ENCODE assay signal across 8 cellular contexts in the genomic region with DNA sequence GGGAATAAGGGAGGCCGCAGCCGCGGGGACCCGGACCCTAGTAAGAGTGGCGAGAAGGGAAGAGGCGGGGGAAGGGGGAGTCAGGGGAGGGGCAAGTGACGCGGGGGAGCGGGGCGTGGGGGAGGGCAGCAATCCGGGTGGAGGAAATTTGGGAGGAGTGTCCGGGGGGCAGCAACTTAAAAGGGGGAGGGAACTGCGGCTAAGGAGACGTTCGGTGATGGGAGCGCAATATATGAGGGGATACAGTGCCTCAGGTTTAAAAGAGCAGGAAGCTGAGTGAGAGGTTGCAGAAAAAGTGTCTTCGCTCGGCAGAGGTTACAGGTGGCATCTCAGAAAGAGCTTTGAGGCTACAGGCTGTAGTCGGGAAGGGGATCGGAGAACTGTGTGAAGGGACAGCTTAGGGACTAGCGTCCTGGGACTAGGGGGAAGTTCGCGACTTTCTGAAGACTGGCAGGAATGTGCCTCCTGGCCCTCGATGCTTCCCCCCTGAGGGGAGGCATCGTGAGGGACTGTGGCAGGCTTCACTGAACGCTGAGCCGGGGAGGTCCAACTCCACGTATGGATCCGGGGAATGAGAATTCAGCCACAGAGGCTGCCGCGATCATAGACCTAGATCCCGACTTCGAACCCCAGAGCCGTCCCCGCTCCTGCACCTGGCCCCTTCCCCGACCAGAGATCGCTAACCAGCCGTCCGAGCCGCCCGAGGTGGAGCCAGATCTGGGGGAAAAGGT. TPM values are rescaled to one million over a fixed set of nuclear protein-coding genes. Genes with fewer than 3 reads are reported as not detected.
DNase-seq lines count a peak whose midpoint lies in the region; ATAC-seq, FAIRE-seq and TF ChIP-seq lines count a peak whose summit lies in the region.

No MANE protein-coding gene starts in this region.

- no peak for TF ChIP-seq POLR2A in H54 (IDR thresholded peaks at IDR 0.05; ENCODE audit: low read depth, low read length)
- TF ChIP-seq POLR2A in body of pancreas (IDR thresholded peaks at IDR 0.05) = no peak

- peaks cover 25% of the 10 kb centered on the region for H3K4me1 ChIP-seq in body of pancreas

- no peaks in the 10 kb centered on the region for H3K36me3 ChIP-seq in body of pancreas (replicated peaks in 1 of 2; ENCODE audit: insufficient read depth in 1 of 2, low read depth in 2 of 2)
- no peaks in the 10 kb centered on the region for H3K36me3 ChIP-seq in kidney epithelial cell (ENCODE audit: control insufficient read depth, insufficient read depth, low read length)

- FAIRE-seq in H54 (lab: Jason Lieb, UNC) = no peak

- H3K4me3 ChIP-seq in body of pancreas (peak overlapping the region; percentile 37 to 41), kidney epithelial cell (ENCODE audit: low read depth, low read length) (peak overlapping the region; percentile 48)

- H3K9me3 ChIP-seq in body of pancreas = no peaks in the 10 kb centered on the region

- H3K27me3 ChIP-seq in body of pancreas = no peaks in the 10 kb centered on the region
- H3K27me3 ChIP-seq in kidney epithelial cell (ENCODE audit: control insufficient read depth, insufficient read depth, low read length) = no peaks in the 10 kb centered on the region

- peak; percentile 42 for DNase-seq in Daoy (ENCODE audit: low read depth)
- peak; percentile 34 for DNase-seq in H54 (ENCODE audit: insufficient read length, low spot score)
- DNase-seq in NCI-H510A treated with DMSO at 0.1 percent for 48 hours (lab: John Stamatoyannopoulos, UW) = peak; percentile 52
- peak in 1 of 4 donors; percentile 10 for DNase-seq in body of pancreas
- DNase-seq in kidney epithelial cell (ENCODE audit: low read depth) = no peak
- DNase-seq in stimulated activated naive CD8-positive, alpha-beta T cell treated with anti-CD3 and anti-CD28 coated beads, Interleukin-15, Interleukin-2, amounts not matched to agents 100 U/mL and 50 U/mL, for 24 hours = no peak
- DNase-seq in NCI-H774 (lab: John Stamatoyannopoulos, UW) = no peak

- H3K27ac ChIP-seq in body of pancreas = peak overlapping the region in 3 of 4 donors; percentile 47 to 79 (median 63)

- ATAC-seq in body of pancreas (peak; percentile 70), HG02840 (IDR thresholded peaks at IDR 0.05; ENCODE audit: low FRiP score, unreplicated experiment) (no peak)
- peak; percentile 26 for ATAC-seq in stimulated activated naive CD8-positive, alpha-beta T cell treated with anti-CD3 and anti-CD28 coated beads, Interleukin-15, Interleukin-2, amounts not matched to agents 100 U/mL and 50 U/mL, for 24 hours

- 0% methylated on average over 23 to 28 of the region's 41 CpGs for WGBS in body of pancreas, 2 donors

- intact Hi-C loops in body of pancreas (cut with DNase I) = no loop called here

- TF ChIP-seq CTCF in body of pancreas (IDR thresholded peaks at IDR 0.05) = no peak
- TF ChIP-seq CTCF in kidney epithelial cell (IDR thresholded peaks at IDR 0.05; ENCODE audit: insufficient read depth, low read length, poor library complexity, severe bottlenecking) = no peak

RNA-seq across cellular contexts. Expression of a gene that starts 0.5 kb away (rescaled TPM):
- 0.69 and 2.9 TPM in 2 replicates for total RNA-seq in Daoy (2014; rRNA removed; shearing (Covaris generic))
- total RNA-seq in body of pancreas (10 to 100 TPM; 10.9 to 16.5 TPM), kidney epithelial cell (3.9 and 4.5 TPM in 2 replicates)

RNA-seq across cellular contexts. Expression of a gene that starts 10.4 kb away (rescaled TPM):
- not detected in 2 replicates for total RNA-seq in Daoy (2014; rRNA removed; shearing (Covaris generic))
- total RNA-seq in body of pancreas (not detected), kidney epithelial cell (not detected in 2 replicates)

RNA-seq across cellular contexts. Expression of a gene that starts 15.2 kb away (rescaled TPM):
- total RNA-seq in Daoy (2014; rRNA removed; shearing (Covaris generic)) = not detected in 2 replicates
- total RNA-seq in body of pancreas (1 to 10 TPM in 1 of 2 donors, under 1 TPM in 1; 0.52 to 8.2 TPM), kidney epithelial cell (0.08 TPM in 1 of 2 replicates, not detected in the other)

RNA-seq across cellular contexts. Expression of a gene that starts 22.3 kb away (rescaled TPM):
- total RNA-seq in Daoy (2014; rRNA removed; shearing (Covaris generic)) = 14.7 and 17.7 TPM in 2 replicates
- total RNA-seq in body of pancreas = 10 to 100 TPM; 26.4 to 83.0 TPM
- 20.3 and 25.3 TPM in 2 replicates for total RNA-seq in kidney epithelial cell

RNA-seq across cellular contexts. Expression of a gene that starts 28.0 kb away (rescaled TPM):
- total RNA-seq in Daoy (2014; rRNA removed; shearing (Covaris generic)) = 38.5 and 46.1 TPM in 2 replicates
- total RNA-seq in body of pancreas = 10 to 100 TPM; 16.2 to 20.0 TPM
- 76.2 and 95.8 TPM in 2 replicates for total RNA-seq in kidney epithelial cell

Comparison
In these comparisons a context has a peak if more than half of its experiments do, and no peak if none do; other contexts are left out.
1. DNase-seq: peak in Daoy (single experiment), H54 (single experiment) and NCI-H510A treated with DMSO at 0.1 percent for 48 hours (single experiment); none in kidney epithelial cell (single experiment), stimulated activated naive CD8-positive, alpha-beta T cell treated with anti-CD3 and anti-CD28 coated beads, Interleukin-15, Interleukin-2, amounts not matched to agents 100 U/mL and 50 U/mL, for 24 hours (single experiment) and NCI-H774 (single experiment).